In the genomic region with DNA sequence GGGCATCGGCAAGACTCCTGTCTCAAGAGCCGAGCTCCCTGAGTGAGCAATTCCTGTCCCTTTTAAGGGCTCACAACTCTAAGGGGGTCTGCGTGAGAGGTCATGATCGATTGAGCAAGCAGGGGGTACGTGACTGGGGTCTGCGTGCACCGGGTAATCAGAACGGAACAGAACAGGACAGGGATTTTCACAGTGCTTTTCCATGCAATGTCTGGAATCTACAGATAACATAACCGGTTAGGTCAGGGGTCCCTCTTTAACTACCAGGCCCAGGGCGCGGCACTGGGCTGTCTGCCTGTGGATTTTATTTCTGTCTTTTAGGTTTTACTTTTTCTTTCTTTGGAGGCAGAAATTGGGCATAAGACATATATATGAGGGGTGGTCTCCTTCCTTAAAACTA, we compare ENCODE assay signal across 11 cellular contexts. TPM values are rescaled to one million over a fixed set of nuclear protein-coding genes. Genes with fewer than 3 reads are reported as not detected.
A peak's percentile ranks its signal among the peaks of the same experiment; 100 is the strongest.
DNase-seq lines count a peak whose midpoint lies in the region; ATAC-seq and TF ChIP-seq lines count a peak whose summit lies in the region.
"Not testable (repeated sequence)": the region's sequence is repeated elsewhere in the genome, so short reads cannot be mapped to it uniquely, and the experiment has no call there.
"Had no signal": no experiment of that assay in that cellular context is flagged by ENCODE, and none has a peak within 500 bp of the region (broad histone marks: within the 10 kb centered on the region; RNA-seq: fewer than 3 reads in every experiment).

No MANE protein-coding gene starts in this region.

- H3K27me3 ChIP-seq in esophagus squamous epithelium (peaks cover 0 to 50% (median 0%) of the 10 kb centered on the region in 4 donors), skeletal muscle tissue (ENCODE audit: control insufficient read depth in 3 of 3, insufficient read depth in 3 of 3, low read length in 3 of 3) (peaks cover 30 to 54% (median 45%) of the 10 kb centered on the region in 3 donors)
- H3K27me3 ChIP-seq in upper lobe of right lung = not testable (repeated sequence)

- H3K36me3 Mint-ChIP-seq in activated CD4-positive, alpha-beta T cell treated with anti-CD3 and anti-CD28 coated beads, Interleukin-2, amount 10 ng/mL, durations not matched to agents 7 days and 5 days (ENCODE audit: low read depth) = peaks cover 27% of the 10 kb centered on the region
- not testable (repeated sequence) for H3K36me3 Mint-ChIP-seq in activated naive CD8-positive, alpha-beta T cell; mesothelial cell of epicardium

- not testable (repeated sequence) for H3K36me3 ChIP-seq in esophagus squamous epithelium; skeletal muscle tissue (ENCODE audit: control insufficient read depth in 3 of 3, insufficient read depth in 3 of 3, low read length in 3 of 3); upper lobe of right lung

- not testable (repeated sequence) for H3K9me3 Mint-ChIP-seq in activated CD4-positive, alpha-beta T cell treated with anti-CD3 and anti-CD28 coated beads, Interleukin-2, amount 10 ng/mL, durations not matched to agents 7 days and 5 days; activated naive CD8-positive, alpha-beta T cell (ENCODE audit: low read depth); mesothelial cell of epicardium

- intact Hi-C loops in esophagus squamous epithelium (cut with DNase I); upper lobe of right lung (cut with DNase I): not testable (repeated sequence)

- H3K27ac Mint-ChIP-seq in activated CD4-positive, alpha-beta T cell treated with anti-CD3 and anti-CD28 coated beads, Interleukin-2, amount 10 ng/mL, durations not matched to agents 7 days and 5 days = peak overlapping the region; percentile 100
- H3K27ac Mint-ChIP-seq in activated naive CD8-positive, alpha-beta T cell = peak overlapping the region; percentile 76
- peak overlapping the region; percentile 86 for H3K27ac Mint-ChIP-seq in mesothelial cell of epicardium

- 78 to 87% methylated on average over 11 of the region's 11 CpGs for WGBS in esophagus squamous epithelium, 2 donors

- not testable (repeated sequence) for TF ChIP-seq CTCF in esophagus squamous epithelium (IDR thresholded peaks at IDR 0.05); mesothelial cell of epicardium (IDR thresholded peaks at IDR 0.05; ENCODE audit: unreplicated experiment); upper lobe of right lung (IDR thresholded peaks at IDR 0.05)

- not testable (repeated sequence) for ATAC-seq in upper lobe of right lung

- not testable (repeated sequence) for H3K4me3 ChIP-seq in esophagus squamous epithelium; skeletal muscle tissue (ENCODE audit: low read length in 3 of 3); upper lobe of right lung

- POLR2A ChIA-PET in activated CD4-positive, alpha-beta T cell treated with anti-CD3 and anti-CD28 coated beads, Interleukin-2, amount 10 ng/mL, durations not matched to agents 7 days and 5 days (lab: Charles Lee) = interaction anchor here (1.7 kb wide), 1 partner anchor 15 kb away, joined by 6 read pairs; no protein-coding TSS in a partner anchor

- not testable (repeated sequence) for H3K9me3 ChIP-seq in esophagus squamous epithelium; skeletal muscle tissue (ENCODE audit: control insufficient read depth in 3 of 3, low read length in 3 of 3); upper lobe of right lung

- DNase-seq in ELF-1 (ENCODE audit: low read depth, low spot score) (peak; percentile 52), OCI-M1 (lab: John Stamatoyannopoulos, UW) (peak; percentile 86)
- not testable (repeated sequence) for DNase-seq in activated CD4-positive, alpha-beta T cell treated with anti-CD3 and anti-CD28 coated beads, Interleukin-2, amount 10 ng/mL, durations not matched to agents 7 days and 5 days; esophagus squamous epithelium (lab: John Stamatoyannopoulos, UW); mesothelial cell of epicardium (ENCODE audit: low spot score in 2 of 2, unreplicated experiment in 2 of 2); upper lobe of right lung

- not testable (repeated sequence) for TF ChIP-seq POLR2A in esophagus squamous epithelium (IDR thresholded peaks at IDR 0.05)

- CTCF ChIA-PET in activated CD4-positive, alpha-beta T cell treated with anti-CD3 and anti-CD28 coated beads, Interleukin-2, amount 10 ng/mL, durations not matched to agents 7 days and 5 days (lab: Charles Lee) = interaction anchor here (0.6 to 0.7 kb wide), 2 partner anchors 48 to 86 kb away, joined by 3 to 4 read pairs; no protein-coding TSS in a partner anchor

- not testable (repeated sequence) for H3K27me3 Mint-ChIP-seq in activated CD4-positive, alpha-beta T cell treated with anti-CD3 and anti-CD28 coated beads, Interleukin-2, amount 10 ng/mL, durations not matched to agents 7 days and 5 days; activated naive CD8-positive, alpha-beta T cell
- H3K27me3 Mint-ChIP-seq in mesothelial cell of epicardium (ENCODE audit: low read depth) = peaks cover 31% of the 10 kb centered on the region

- peaks cover 52% of the 10 kb centered on the region for H3K4me1 Mint-ChIP-seq in activated CD4-positive, alpha-beta T cell treated with anti-CD3 and anti-CD28 coated beads, Interleukin-2, amount 10 ng/mL, durations not matched to agents 7 days and 5 days
- peaks cover 29% of the 10 kb centered on the region for H3K4me1 Mint-ChIP-seq in activated naive CD8-positive, alpha-beta T cell (ENCODE audit: low read depth)
- peaks cover 25% of the 10 kb centered on the region for H3K4me1 Mint-ChIP-seq in mesothelial cell of epicardium

- peak overlapping the region; percentile 96 for H3K4me3 Mint-ChIP-seq in activated CD4-positive, alpha-beta T cell treated with anti-CD3 and anti-CD28 coated beads, Interleukin-2, amount 10 ng/mL, durations not matched to agents 7 days and 5 days
- peak overlapping the region; percentile 60 for H3K4me3 Mint-ChIP-seq in activated naive CD8-positive, alpha-beta T cell
- peak overlapping the region; percentile 55 for H3K4me3 Mint-ChIP-seq in mesothelial cell of epicardium

- peak overlapping the region in 3 of 4 donors; percentile 15 to 99 (median 75) for H3K27ac ChIP-seq in esophagus squamous epithelium
- peak overlapping the region; percentile 5 for H3K27ac ChIP-seq in skeletal muscle tissue (ENCODE audit: low read depth, low read length)
- H3K27ac ChIP-seq in upper lobe of right lung = peak overlapping the region; percentile 99

- H3K9ac ChIP-seq in skeletal muscle tissue (ENCODE audit: low read depth in 1 of 3, low read length in 3 of 3) = not testable (repeated sequence)

- peaks cover 21 to 87% (median 34%) of the 10 kb centered on the region in 3 donors for H3K4me1 ChIP-seq in esophagus squamous epithelium
- H3K4me1 ChIP-seq in skeletal muscle tissue (ENCODE audit: control insufficient read depth in 3 of 3, insufficient read depth in 3 of 3, low read length in 3 of 3) = peaks cover 5 to 32% (median 24%) of the 10 kb centered on the region in 3 donors
- peaks cover 46% of the 10 kb centered on the region for H3K4me1 ChIP-seq in upper lobe of right lung

RNA-seq across cellular contexts. Expression of a gene that starts 3.6 kb away (rescaled TPM):
- 100 to 1,000 TPM in 1 of 2 experiments, 10 to 100 TPM in 1; 92.2 to 126 TPM for total RNA-seq in activated CD4-positive, alpha-beta T cell treated with anti-CD3 and anti-CD28 coated beads, Interleukin-2, amount 10 ng/mL, durations not matched to agents 7 days and 5 days
- 100 to 1,000 TPM in 2 of 4 donors, 10 to 100 TPM in 2; 86.0 to 281 (median 137) TPM for total RNA-seq in esophagus squamous epithelium
- 9.3 to 10.3 TPM (median 9.9 TPM) in 3 replicates for total RNA-seq in mesothelial cell of epicardium
- total RNA-seq in skeletal muscle tissue = 8.9 TPM
- 122 TPM for total RNA-seq in upper lobe of right lung

RNA-seq across cellular contexts. Expression of a gene that starts 8.0 kb away (rescaled TPM):
- 10 to 100 TPM in 1 of 2 experiments, 1 to 10 TPM in 1; 2.8 to 10.5 TPM for total RNA-seq in activated CD4-positive, alpha-beta T cell treated with anti-CD3 and anti-CD28 coated beads, Interleukin-2, amount 10 ng/mL, durations not matched to agents 7 days and 5 days
- total RNA-seq in esophagus squamous epithelium (10 to 100 TPM in 1 of 4 donors, 1 to 10 TPM in 3; 5.1 to 14.9 (median 6.7) TPM), mesothelial cell of epicardium (0.65 to 5.0 TPM (median 2.4 TPM) in 3 replicates), skeletal muscle tissue (0.52 TPM), upper lobe of right lung (3.1 TPM)

RNA-seq across cellular contexts. Expression of a gene that starts 12.3 kb away (rescaled TPM):
- total RNA-seq in activated CD4-positive, alpha-beta T cell treated with anti-CD3 and anti-CD28 coated beads, Interleukin-2, amount 10 ng/mL, durations not matched to agents 7 days and 5 days = 10 to 100 TPM; 15.6 to 16.0 TPM
- total RNA-seq in esophagus squamous epithelium (under 1 TPM; 0.26 to 0.53 (median 0.40) TPM), mesothelial cell of epicardium (0.07 to 0.11 TPM (median 0.09 TPM) in 3 replicates), skeletal muscle tissue (not detected), upper lobe of right lung (0.69 TPM)
- total RNA-seq: body of pancreas, IMR-90, right atrium auricular region had no signal

RNA-seq across cellular contexts. Expression of a gene that starts 25.4 kb away (rescaled TPM):
- total RNA-seq in activated CD4-positive, alpha-beta T cell treated with anti-CD3 and anti-CD28 coated beads, Interleukin-2, amount 10 ng/mL, durations not matched to agents 7 days and 5 days = 100 to 1,000 TPM; 110 to 133 TPM
- total RNA-seq in esophagus squamous epithelium = 10 to 100 TPM; 30.2 to 42.6 (median 38.5) TPM
- 57.9 to 63.1 TPM (median 60.3 TPM) in 3 replicates for total RNA-seq in mesothelial cell of epicardium
- total RNA-seq in skeletal muscle tissue = 34.4 TPM
- 51.8 TPM for total RNA-seq in upper lobe of right lung

RNA-seq across cellular contexts. Expression of a gene that starts 25.9 kb away (rescaled TPM):
- total RNA-seq in activated CD4-positive, alpha-beta T cell treated with anti-CD3 and anti-CD28 coated beads, Interleukin-2, amount 10 ng/mL, durations not matched to agents 7 days and 5 days = 100 to 1,000 TPM; 130 to 139 TPM
- total RNA-seq in esophagus squamous epithelium = 10 to 100 TPM; 35.4 to 65.0 (median 46.2) TPM
- total RNA-seq in mesothelial cell of epicardium = 65.2 to 66.2 TPM (median 65.2 TPM) in 3 replicates
- 12.5 TPM for total RNA-seq in skeletal muscle tissue
- 65.8 TPM for total RNA-seq in upper lobe of right lung

Comparison
In these comparisons a context has a peak if more than half of its experiments do, and no peak if none do; other contexts are left out.
1. H3K27ac ChIP-seq: peak in every context shown above with its lines; median percentile 99 in upper lobe of right lung; 75 in esophagus squamous epithelium; 5 in skeletal muscle tissue.